In the genomic region with DNA sequence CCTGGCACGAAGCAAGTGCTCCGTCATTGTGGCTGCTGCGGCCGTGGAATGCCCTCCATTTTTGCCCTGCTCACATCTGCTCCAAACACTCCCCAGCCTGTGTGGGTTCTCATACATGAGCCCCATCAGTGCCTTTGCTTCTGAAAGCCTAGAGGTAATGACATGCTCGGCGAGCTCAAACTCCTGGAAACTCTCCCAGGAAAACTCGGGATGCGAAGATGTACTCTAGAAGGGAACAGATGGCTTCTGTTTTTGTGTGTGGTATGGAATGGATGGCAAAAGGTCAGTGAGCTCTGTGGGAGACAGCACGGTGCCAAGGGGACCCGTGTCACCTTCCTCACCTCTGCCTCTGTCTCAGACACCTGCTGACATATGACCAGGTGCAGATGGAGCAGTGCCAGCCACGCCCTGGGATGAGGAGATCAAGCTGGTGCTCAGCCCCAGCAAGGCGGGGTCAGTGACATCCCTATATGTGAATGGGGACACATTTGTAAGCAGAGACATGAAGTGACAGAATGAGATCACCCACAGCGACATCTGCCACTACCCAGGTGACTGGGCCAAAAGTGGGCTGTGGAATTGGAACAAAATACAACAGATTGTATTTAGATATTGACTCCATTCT, we compare ENCODE assay signal across 24 cellular contexts.
DNase-seq lines count a peak whose midpoint lies in the region; ATAC-seq and TF ChIP-seq lines count a peak whose summit lies in the region.
"Had no signal": no experiment of that assay in that cellular context is flagged by ENCODE, and none has a peak within 500 bp of the region (broad histone marks: within the 10 kb centered on the region; RNA-seq: fewer than 3 reads in every experiment).

No MANE protein-coding gene starts in this region.

- TF ChIP-seq POLR2A in GM18505 (IDR thresholded peaks at IDR 0.05; ENCODE audit: borderline replicate concordance, extremely low read depth, insufficient read depth, insufficient read length): no peak
- no peak for TF ChIP-seq POLR2A in erythroblast (IDR thresholded peaks at IDR 0.05; ENCODE audit: low read length)

- no peaks in the 10 kb centered on the region for H3K27me3 Mint-ChIP-seq in activated naive CD4-positive, alpha-beta T cell treated with anti-CD3 and anti-CD28 coated beads for 36 hours (ENCODE audit: low read depth)
- H3K27me3 Mint-ChIP-seq in T-cell: no peaks in the 10 kb centered on the region
- H3K27me3 Mint-ChIP-seq: activated naive CD8-positive, alpha-beta T cell treated with anti-CD3 and anti-CD28 coated beads, Interleukin-2, amount 50 U/mL, for 24 hours had no signal

- intact Hi-C loops in activated naive CD4-positive, alpha-beta T cell treated with anti-CD3 and anti-CD28 coated beads for 36 hours (cut with micrococcal nuclease): no loop called here

- POLR2A ChIA-PET in T-cell (lab: Charles Lee): no interaction called here

- CTCF ChIA-PET in activated naive CD4-positive, alpha-beta T cell treated with anti-CD3 and anti-CD28 coated beads for 36 hours (lab: Charles Lee): interaction anchor here (0.6 to 1.7 kb wide), 2 partner anchors 10 to 32 kb away, joined by 3 read pairs; no protein-coding TSS in a partner anchor
- CTCF ChIA-PET in T-cell (lab: Charles Lee): no interaction called here

- no peak for ATAC-seq in activated naive CD4-positive, alpha-beta T cell treated with anti-CD3 and anti-CD28 coated beads, Interleukin-2, amount 50 U/mL, for 72 hours
- ATAC-seq in T-cell (replicated peaks in 1 of 4) (no peak), GM18505 (IDR thresholded peaks at IDR 0.05; ENCODE audit: unreplicated experiment) (no peak)
- ATAC-seq: A549; activated naive CD8-positive, alpha-beta T cell treated with anti-CD3 and anti-CD28 coated beads, Interleukin-2, amount 50 U/mL, for 24 hours had no signal

- no peak for DNase-seq in activated naive CD4-positive, alpha-beta T cell treated with anti-CD3 and anti-CD28 coated beads for 36 hours
- DNase-seq in activated naive CD4-positive, alpha-beta T cell treated with anti-CD3 and anti-CD28 coated beads, Interleukin-2, amount 50 U/mL, for 72 hours (ENCODE audit: low spot score in 2 of 2): no peak
- DNase-seq in NCI-H524 treated with DMSO at 0.1 percent for 48 hours (lab: John Stamatoyannopoulos, UW) (peak; percentile 60), cerebellar cortex (ENCODE audit: low spot score) (peak; percentile 94), T-cell (no peak), erythroblast (lab: John Stamatoyannopoulos, UW) (no peak)
- DNase-seq in activated CD4-positive, CD25-positive, alpha-beta regulatory T cell treated with anti-CD3 and anti-CD28 coated beads, Interleukin-2, amount 50 U/mL, for 72 hours: no peak
- DNase-seq: activated CD4-positive, alpha-beta T cell treated with anti-CD3 and anti-CD28 coated beads, Interleukin-2, amount 50 U/mL, for 4 hours; activated CD8-positive, alpha-beta memory T cell treated with anti-CD3 and anti-CD28 coated beads, Interleukin-2, amount 50 U/mL, for 4 hours; activated effector memory CD4-positive, alpha-beta T cell treated with Interleukin-2 at 50 U/mL for 16 hours; activated naive CD8-positive, alpha-beta T cell treated with anti-CD3 and anti-CD28 coated beads, Interleukin-2, amount 50 U/mL, for 24 hours; BE2C; Caco-2; effector CD4-positive, alpha-beta T cell; foreskin melanocyte; HCEC 1CT; KBM-7; MM.1S; NCI-H1930; nephron progenitor cell; posterior cingulate gyrus had no signal

- no peaks in the 10 kb centered on the region for H3K4me1 Mint-ChIP-seq in activated naive CD4-positive, alpha-beta T cell treated with anti-CD3 and anti-CD28 coated beads for 36 hours (ENCODE audit: low read depth)
- no peaks in the 10 kb centered on the region for H3K4me1 Mint-ChIP-seq in T-cell
- H3K4me1 Mint-ChIP-seq: activated naive CD8-positive, alpha-beta T cell treated with anti-CD3 and anti-CD28 coated beads, Interleukin-2, amount 50 U/mL, for 24 hours had no signal

- no peaks in the 10 kb centered on the region for H3K9me3 Mint-ChIP-seq in activated naive CD4-positive, alpha-beta T cell treated with anti-CD3 and anti-CD28 coated beads for 36 hours
- H3K9me3 Mint-ChIP-seq in activated naive CD4-positive, alpha-beta T cell treated with anti-CD3 and anti-CD28 coated beads, Interleukin-2, amount 50 U/mL, for 72 hours: no peaks in the 10 kb centered on the region
- no peaks in the 10 kb centered on the region for H3K9me3 Mint-ChIP-seq in T-cell
- H3K9me3 Mint-ChIP-seq: activated naive CD8-positive, alpha-beta T cell treated with anti-CD3 and anti-CD28 coated beads, Interleukin-2, amount 50 U/mL, for 24 hours; nephron progenitor cell; T-helper 2 cell treated with Interferon-gamma antibody and Interleukin-4, amounts not matched to agents 5 μg/mL and 100 μg/mL, for 36 hours had no signal

- peak overlapping the region; percentile 25 for H3K27ac Mint-ChIP-seq in activated naive CD4-positive, alpha-beta T cell treated with anti-CD3 and anti-CD28 coated beads for 36 hours
- H3K27ac Mint-ChIP-seq in activated naive CD4-positive, alpha-beta T cell treated with anti-CD3 and anti-CD28 coated beads, Interleukin-2, amount 50 U/mL, for 72 hours: no peak overlapping the region
- no peak overlapping the region for H3K27ac Mint-ChIP-seq in T-cell
- H3K27ac Mint-ChIP-seq: activated naive CD8-positive, alpha-beta T cell treated with anti-CD3 and anti-CD28 coated beads, Interleukin-2, amount 50 U/mL, for 24 hours; nephron progenitor cell; T-helper 2 cell treated with Interferon-gamma antibody and Interleukin-4, amounts not matched to agents 5 μg/mL and 100 μg/mL, for 36 hours had no signal

- no peaks in the 10 kb centered on the region for H3K36me3 Mint-ChIP-seq in activated naive CD4-positive, alpha-beta T cell treated with anti-CD3 and anti-CD28 coated beads for 36 hours (ENCODE audit: low read depth)
- no peaks in the 10 kb centered on the region for H3K36me3 Mint-ChIP-seq in activated naive CD4-positive, alpha-beta T cell treated with anti-CD3 and anti-CD28 coated beads, Interleukin-2, amount 50 U/mL, for 72 hours
- H3K36me3 Mint-ChIP-seq in T-cell: no peaks in the 10 kb centered on the region

- H3K4me3 Mint-ChIP-seq in activated naive CD4-positive, alpha-beta T cell treated with anti-CD3 and anti-CD28 coated beads for 36 hours: no peak overlapping the region
- H3K4me3 Mint-ChIP-seq in T-cell: no peak overlapping the region
- H3K4me3 Mint-ChIP-seq: activated naive CD8-positive, alpha-beta T cell treated with anti-CD3 and anti-CD28 coated beads, Interleukin-2, amount 50 U/mL, for 24 hours; nephron progenitor cell; T-helper 2 cell treated with Interferon-gamma antibody and Interleukin-4, amounts not matched to agents 5 μg/mL and 100 μg/mL, for 36 hours had no signal

Comparison
In these comparisons a context has a peak if more than half of its experiments do, and no peak if none do; other contexts are left out.
1. DNase-seq: peak in NCI-H524 treated with DMSO at 0.1 percent for 48 hours (single experiment) and cerebellar cortex (single experiment); none in activated naive CD4-positive, alpha-beta T cell treated with anti-CD3 and anti-CD28 coated beads for 36 hours (single experiment), activated naive CD4-positive, alpha-beta T cell treated with anti-CD3 and anti-CD28 coated beads, Interleukin-2, amount 50 U/mL, for 72 hours (0 of 2), T-cell (0 of 34), activated CD4-positive, CD25-positive, alpha-beta regulatory T cell treated with anti-CD3 and anti-CD28 coated beads, Interleukin-2, amount 50 U/mL, for 72 hours (single experiment) and erythroblast (0 of 2).